Comparison of ENCODE assay signal across 1 cellular context in genomic region chr10:62424026-62424425, GRCh38.
TF ChIP-seq lines count a peak whose summit lies in the region.

No MANE protein-coding gene starts in this region.

TF ChIP-seq in GM23338, 12 proteins besides CTCF, POLR2A, EP300 and RAD21:
- TF ChIP-seq REST (IDR thresholded peaks at IDR 0.05; ENCODE audit: unreplicated experiment) (no peak), EZH2phosphoT487 (IDR thresholded peaks at IDR 0.05; ENCODE audit: unreplicated experiment) (no peak), ETS1 (IDR thresholded peaks at IDR 0.05) (no peak), JUNB (IDR thresholded peaks at IDR 0.05; ENCODE audit: unreplicated experiment) (no peak), ZNF331 (CRISPR knock-in tag; IDR thresholded peaks at IDR 0.05; ENCODE audit: low read depth) (no peak), EZH2 (IDR thresholded peaks at IDR 0.05; ENCODE audit: low read depth, unreplicated experiment) (no peak), POLR2AphosphoS5 (IDR thresholded peaks at IDR 0.05; ENCODE audit: low read depth) (no peak)
